Comparison of ENCODE assay signal across 14 cellular contexts in genomic region chr10:3526721-3527120, GRCh38.
A peak's percentile ranks its signal among the peaks of the same experiment; 100 is the strongest.
DNase-seq lines count a peak whose midpoint lies in the region; ATAC-seq and TF ChIP-seq lines count a peak whose summit lies in the region.
"Had no signal": no experiment of that assay in that cellular context is flagged by ENCODE, and none has a peak within 500 bp of the region (broad histone marks: within the 10 kb centered on the region; RNA-seq: fewer than 3 reads in every experiment).

No MANE protein-coding gene starts in this region.

- DNase-seq in IMR-90 (peak; percentile 91), chondrocyte (ENCODE audit: low spot score) (no peak), hepatic stellate cell (ENCODE audit: low spot score) (peak; percentile 77), NCI-H526 (lab: John Stamatoyannopoulos, UW) (no peak)
- DNase-seq in activated CD8-positive, alpha-beta memory T cell treated with anti-CD3 and anti-CD28 coated beads, Interleukin-2, amount 10 ng/mL, durations not matched to agents 7 days and 5 days = no peak
- DNase-seq: caudate nucleus; hypothalamus; NCI-H187 treated with DMSO at 0.1 percent for 48 hours; stimulated activated CD4-positive, alpha-beta T cell treated with anti-CD3 and anti-CD28 coated beads, Interleukin-2, amount 100 ng/mL, for 24 hours; stimulated activated naive CD4-positive, alpha-beta T cell treated with Interleukin-2 at 50 U/mL for 16 hours; T1000 had no signal

- TF ChIP-seq POLR2A in IMR-90 (IDR thresholded peaks at IDR 0.05; ENCODE audit: low read depth, low read length) = no peak

- peak overlapping the region; percentile 63; the same call in 1 of the 2 replicates for H3K18ac ChIP-seq in IMR-90 (ENCODE audit: low read depth, low read length)

- H3K27me3 ChIP-seq in IMR-90 (ENCODE audit: control insufficient read depth, insufficient read depth, low read length) (no peaks in the 10 kb centered on the region), subcutaneous abdominal adipose tissue (ENCODE audit: control insufficient read depth in 5 of 5, insufficient read depth in 4 of 5, low read length in 5 of 5) (no peaks in the 10 kb centered on the region)

- H2BK120ac ChIP-seq in IMR-90 (ENCODE audit: low read depth, low read length) = peak overlapping the region; percentile 93

- no TSS peak for BruUV-seq in IMR-90 (replicated peaks; lab: Mats Ljungman, UMichigan)

- peaks cover 56% of the 10 kb centered on the region for H3K4me1 Mint-ChIP-seq in chondrocyte (ENCODE audit: low read depth)
- peaks cover 4% of the 10 kb centered on the region for H3K4me1 Mint-ChIP-seq in activated CD8-positive, alpha-beta memory T cell treated with anti-CD3 and anti-CD28 coated beads, Interleukin-2, amount 10 ng/mL, durations not matched to agents 7 days and 5 days

- H3K36me3 Mint-ChIP-seq in chondrocyte (ENCODE audit: low read depth) = no peaks in the 10 kb centered on the region
- H3K36me3 Mint-ChIP-seq in activated CD8-positive, alpha-beta memory T cell treated with anti-CD3 and anti-CD28 coated beads, Interleukin-2, amount 10 ng/mL, durations not matched to agents 7 days and 5 days = no peaks in the 10 kb centered on the region

- H2AK5ac ChIP-seq in IMR-90 (ENCODE audit: low read depth, low read length) = peak overlapping the region; percentile 87

- no peaks in the 10 kb centered on the region for H3K36me3 ChIP-seq in IMR-90 (ENCODE audit: control insufficient read depth, insufficient read depth, low read length)
- H3K36me3 ChIP-seq in subcutaneous abdominal adipose tissue (ENCODE audit: control insufficient read depth in 5 of 5, insufficient read depth in 5 of 5, low read length in 5 of 5) = no peaks in the 10 kb centered on the region

- peak overlapping the region; percentile 76 for H3K14ac ChIP-seq in IMR-90 (replicated peaks; ENCODE audit: low read depth, low read length)

- no peak overlapping the region for H2AK9ac ChIP-seq in IMR-90 (replicated peaks; ENCODE audit: low read depth, low read length, poor library complexity)

- H3K27me3 Mint-ChIP-seq in chondrocyte (ENCODE audit: low read depth) = no peaks in the 10 kb centered on the region
- H3K27me3 Mint-ChIP-seq in activated CD8-positive, alpha-beta memory T cell treated with anti-CD3 and anti-CD28 coated beads, Interleukin-2, amount 10 ng/mL, durations not matched to agents 7 days and 5 days = peaks cover 16% of the 10 kb centered on the region

- peak overlapping the region; percentile 59; the same call in 1 of the 2 replicates for H3K27ac ChIP-seq in IMR-90 (ENCODE audit: insufficient read depth, low read length)
- peak overlapping the region; percentile 77 for H3K27ac ChIP-seq in subcutaneous abdominal adipose tissue (ENCODE audit: low read depth, low read length)

- TF ChIP-seq CTCF in IMR-90 (conservative IDR thresholded peaks at IDR 0.05; ENCODE audit: low read depth, low read length) = no peak
- TF ChIP-seq CTCF in chondrocyte (IDR thresholded peaks at IDR 0.05) = no peak

- CTCF ChIA-PET in IMR-90 (lab: Yijun Ruan, JAX) = no interaction called here
- CTCF ChIA-PET in activated CD8-positive, alpha-beta memory T cell treated with anti-CD3 and anti-CD28 coated beads, Interleukin-2, amount 10 ng/mL, durations not matched to agents 7 days and 5 days (lab: Charles Lee) = no interaction called here

- in situ Hi-C loops in IMR-90 (cut with MboI; ENCODE audit: low sequenced_read_pairs) = no loop called here

- ATAC-seq in IMR-90 (ENCODE audit: low read depth) (peak; percentile 60), HG02970 (IDR thresholded peaks at IDR 0.05; ENCODE audit: low FRiP score, unreplicated experiment) (no peak), GM19455 (IDR thresholded peaks at IDR 0.05; ENCODE audit: unreplicated experiment) (no peak)
- no peak for ATAC-seq in activated CD8-positive, alpha-beta memory T cell treated with anti-CD3 and anti-CD28 coated beads, Interleukin-2, amount 10 ng/mL, durations not matched to agents 7 days and 5 days

- no peak overlapping the region for H2AFZ ChIP-seq in IMR-90 (replicated peaks; ENCODE audit: low read length, poor library complexity)

- H3K9ac ChIP-seq in IMR-90 (ENCODE audit: low read depth, low read length) (no peak overlapping the region), subcutaneous abdominal adipose tissue (ENCODE audit: low read length in 5 of 5) (peak overlapping the region in 2 of 5 donors; percentile 6 to 69)

- H4K91ac ChIP-seq in IMR-90 (ENCODE audit: insufficient read depth, low read depth, low read length) = peak overlapping the region; percentile 51

- TF ChIP-seq RAD21 in IMR-90 (IDR thresholded peaks at IDR 0.05; ENCODE audit: low read length) = 0 out of 2 replicates have a peak, but pooled peaks have one; percentile 2

- peak overlapping the region; percentile 87 for H3K4ac ChIP-seq in IMR-90 (ENCODE audit: low read depth, low read length)

- H3K9me3 ChIP-seq in IMR-90 (ENCODE audit: control insufficient read depth, insufficient read depth, low read length) (no peaks in the 10 kb centered on the region), subcutaneous abdominal adipose tissue (ENCODE audit: control insufficient read depth in 5 of 5, low read length in 5 of 5) (peaks cover 0 to 8% (median 5%) of the 10 kb centered on the region in 5 donors)

- peak overlapping the region; percentile 77; the same call in 1 of the 2 replicates for H3K23ac ChIP-seq in IMR-90 (ENCODE audit: low read depth, low read length)

- H4K8ac ChIP-seq in IMR-90 (ENCODE audit: low read depth in 2 of 2, low read length in 2 of 2) = peak overlapping the region in 1 of 2 experiments; percentile 66; a peak in 1 of 4 replicates

- POLR2A ChIA-PET in IMR-90 (lab: Charles Lee; ENCODE audit: unreplicated experiment) = no interaction called here

- H2BK5ac ChIP-seq in IMR-90 (ENCODE audit: low read depth, low read length, poor library complexity, severe bottlenecking) = peak overlapping the region; percentile 55

- no CpG with 5 or more reads among the region's 5 CpGs for WGBS in IMR-90 (ENCODE audit: extremely low coverage in 2 of 2, insufficient read length in 1 of 2), 2 experiments

- H3K56ac ChIP-seq in IMR-90 (ENCODE audit: extremely low read depth, insufficient read depth, low read length) = no peak overlapping the region

- H4K5ac ChIP-seq in IMR-90 (ENCODE audit: low read depth, low read length) = 0 out of 2 replicates have a peak overlapping the region, but pooled peaks have one; percentile 14

- H2BK20ac ChIP-seq in IMR-90 (ENCODE audit: low read depth, low read length) = peak overlapping the region; percentile 87

- H3K79me1 ChIP-seq in IMR-90 (ENCODE audit: low read depth in 1 of 2, low read length in 2 of 2) = peaks cover 0 to 5% of the 10 kb centered on the region in 2 experiments; a peak in 1 of 4 replicates

- H3K4me1 ChIP-seq in IMR-90 (ENCODE audit: control insufficient read depth, insufficient read depth, low read length) (peaks cover 14% of the 10 kb centered on the region), subcutaneous abdominal adipose tissue (ENCODE audit: control insufficient read depth in 5 of 5, insufficient read depth in 5 of 5, low read length in 5 of 5) (peaks cover 3 to 37% (median 14%) of the 10 kb centered on the region in 5 donors)

- peaks cover 3% of the 10 kb centered on the region for H3K9me3 Mint-ChIP-seq in chondrocyte (ENCODE audit: low read depth)
- peaks cover 4% of the 10 kb centered on the region for H3K9me3 Mint-ChIP-seq in activated CD8-positive, alpha-beta memory T cell treated with anti-CD3 and anti-CD28 coated beads, Interleukin-2, amount 10 ng/mL, durations not matched to agents 7 days and 5 days (ENCODE audit: low read depth)

- dilution Hi-C loops in IMR-90 (cut with HindIII; ENCODE audit: low sequenced_read_pairs, unreplicated experiment) = no loop called here

- H3K4me3 Mint-ChIP-seq in chondrocyte (ENCODE audit: unreplicated experiment) = no peak overlapping the region
- no peak overlapping the region for H3K4me3 Mint-ChIP-seq in activated CD8-positive, alpha-beta memory T cell treated with anti-CD3 and anti-CD28 coated beads, Interleukin-2, amount 10 ng/mL, durations not matched to agents 7 days and 5 days

- no peaks in the 10 kb centered on the region for H4K20me1 ChIP-seq in IMR-90 (ENCODE audit: insufficient read depth, low read length)

- H3K27ac Mint-ChIP-seq in chondrocyte (ENCODE audit: unreplicated experiment) = peak overlapping the region; percentile 97
- H3K27ac Mint-ChIP-seq in activated CD8-positive, alpha-beta memory T cell treated with anti-CD3 and anti-CD28 coated beads, Interleukin-2, amount 10 ng/mL, durations not matched to agents 7 days and 5 days = no peak overlapping the region

- H2BK15ac ChIP-seq in IMR-90 (ENCODE audit: low read depth, low read length) = peak overlapping the region; percentile 16; the same call in 2 of the 3 replicates

- intact Hi-C loops in IMR-90 (cut with micrococcal nuclease) = loop anchor here (2.0 to 5.0 kb wide), 2 partner anchors 58 to 74 kb away; no protein-coding TSS in a partner anchor

- H3K4me2 ChIP-seq in IMR-90 (ENCODE audit: low read depth, low read length) = peak overlapping the region; percentile 38

- peaks cover 18% of the 10 kb centered on the region for H3K9me1 ChIP-seq in IMR-90 (ENCODE audit: insufficient read depth, low read length)

- H3K4me3 ChIP-seq in IMR-90 (ENCODE audit: insufficient read depth, low read depth, low read length) = no peak overlapping the region
- no peak overlapping the region for H3K4me3 ChIP-seq in subcutaneous abdominal adipose tissue (ENCODE audit: low read depth in 1 of 5, low read length in 5 of 5)

TF ChIP-seq in IMR-90, 13 proteins besides CTCF, POLR2A, EP300 and RAD21:
- TF ChIP-seq FOS (IDR thresholded peaks at IDR 0.05; ENCODE audit: low read depth, low read length) (peak; percentile 42; the same call in 1 of the 2 replicates), CEBPB (IDR thresholded peaks at IDR 0.05; ENCODE audit: low read depth, low read length) (peak; percentile 31; the same call in 1 of the 2 replicates)
- TF ChIP-seq, protein P1, sequence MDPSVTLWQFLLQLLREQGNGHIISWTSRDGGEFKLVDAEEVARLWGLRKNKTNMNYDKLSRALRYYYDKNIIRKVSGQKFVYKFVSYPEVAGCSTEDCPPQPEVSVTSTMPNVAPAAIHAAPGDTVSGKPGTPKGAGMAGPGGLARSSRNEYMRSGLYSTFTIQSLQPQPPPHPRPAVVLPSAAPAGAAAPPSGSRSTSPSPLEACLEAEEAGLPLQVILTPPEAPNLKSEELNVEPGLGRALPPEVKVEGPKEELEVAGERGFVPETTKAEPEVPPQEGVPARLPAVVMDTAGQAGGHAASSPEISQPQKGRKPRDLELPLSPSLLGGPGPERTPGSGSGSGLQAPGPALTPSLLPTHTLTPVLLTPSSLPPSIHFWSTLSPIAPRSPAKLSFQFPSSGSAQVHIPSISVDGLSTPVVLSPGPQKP (IDR thresholded peaks at IDR 0.05; ENCODE audit: borderline replicate concordance, low read depth, low read length) = no peak

Comparison
In these comparisons a context has a peak if more than half of its experiments do, and no peak if none do; other contexts are left out.
1. DNase-seq: peak in IMR-90 (single experiment) and hepatic stellate cell (single experiment); none in chondrocyte (single experiment), activated CD8-positive, alpha-beta memory T cell treated with anti-CD3 and anti-CD28 coated beads, Interleukin-2, amount 10 ng/mL, durations not matched to agents 7 days and 5 days (single experiment) and NCI-H526 (0 of 2).